In genomic region chr12:97616936-97617335, GRCh38 we compare ENCODE assay signal across 20 cellular contexts.
DNase-seq lines count a peak whose midpoint lies in the region; ATAC-seq lines count a peak whose summit lies in the region.
"Had no signal": no experiment of that assay in that cellular context is flagged by ENCODE, and none has a peak within 500 bp of the region (broad histone marks: within the 10 kb centered on the region; RNA-seq: fewer than 3 reads in every experiment).

No MANE protein-coding gene starts in this region.

- no peak for ATAC-seq in GM18873 (IDR thresholded peaks at IDR 0.05; ENCODE audit: low FRiP score, unreplicated experiment)
- ATAC-seq: SK-N-SH treated with all-trans-retinoic acid at 6 μM for 48 hours had no signal

- DNase-seq in NCI-H1092 treated with DMSO at 0.1 percent for 48 hours (lab: John Stamatoyannopoulos, UW): peak; percentile 69
- peak; percentile 1 for DNase-seq in cerebellum (ENCODE audit: low spot score)
- peak; percentile 30 for DNase-seq in islet precursor cell
- DNase-seq in putamen (ENCODE audit: low spot score): peak; percentile 65
- no peak for DNase-seq in stimulated activated CD4-positive, alpha-beta T cell treated with anti-CD3 and anti-CD28 coated beads, Interleukin-1b, Interleukin-23, amount 100 ng/mL, for 48 hours
- DNase-seq in NCI-H82 treated with DMSO at 0.1 percent for 48 hours (lab: John Stamatoyannopoulos, UW; ENCODE audit: unreplicated experiment): no peak
- DNase-seq in KG1 (lab: John Stamatoyannopoulos, UW): no peak
- DNase-seq: ACHN; AML-193; CD4-positive, CD25-positive, alpha-beta regulatory T cell; EL; H9; MV-4-11; NCI-H146; NCI-H2081; NCI-H524 treated with DMSO at 0.1 percent for 48 hours; OCI-M1; SHP77 treated with DMSO at 0.1 percent for 48 hours had no signal

Comparison
In these comparisons a context has a peak if more than half of its experiments do, and no peak if none do; other contexts are left out.
1. DNase-seq: peak in NCI-H1092 treated with DMSO at 0.1 percent for 48 hours (single experiment), cerebellum (single experiment), islet precursor cell (single experiment) and putamen (single experiment); none in stimulated activated CD4-positive, alpha-beta T cell treated with anti-CD3 and anti-CD28 coated beads, Interleukin-1b, Interleukin-23, amount 100 ng/mL, for 48 hours (single experiment), NCI-H82 treated with DMSO at 0.1 percent for 48 hours (single experiment) and KG1 (single experiment).